Comparison of ENCODE assay signal across 10 cellular contexts in the genomic region with DNA sequence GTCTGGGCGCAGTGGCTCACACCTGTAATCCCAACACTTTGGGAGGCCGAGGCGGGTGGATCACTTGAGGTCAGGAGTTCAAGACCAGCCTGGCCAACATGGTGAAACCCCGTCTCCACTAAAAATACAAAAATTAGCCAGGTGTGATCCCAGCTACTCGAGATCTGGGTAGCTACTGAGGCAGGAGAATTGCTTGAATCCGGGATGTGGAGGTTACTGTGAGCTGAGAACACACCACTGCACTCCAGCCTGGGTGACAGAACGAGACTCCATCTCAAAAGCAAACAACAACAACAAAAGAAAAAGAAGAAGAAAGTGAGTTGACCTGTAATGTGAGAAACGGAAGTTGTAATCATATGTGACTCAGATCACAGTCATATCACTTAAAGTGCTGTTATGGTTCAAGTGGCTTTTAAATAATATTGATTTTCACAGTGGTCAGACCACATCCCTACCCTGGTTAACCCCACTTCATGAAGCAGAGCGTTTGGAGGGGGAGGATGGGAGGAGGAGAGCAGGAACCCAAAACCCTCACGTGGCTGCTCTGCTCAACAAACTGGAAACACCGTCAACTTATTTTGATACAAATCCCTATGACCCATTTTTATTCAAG. TPM values are rescaled to one million over a fixed set of nuclear protein-coding genes. Genes with fewer than 3 reads are reported as not detected.
A peak's percentile ranks its signal among the peaks of the same experiment; 100 is the strongest.
DNase-seq lines count a peak whose midpoint lies in the region; ATAC-seq, FAIRE-seq and TF ChIP-seq lines count a peak whose summit lies in the region.
"Not testable (repeated sequence)": the region's sequence is repeated elsewhere in the genome, so short reads cannot be mapped to it uniquely, and the experiment has no call there.
"Had no signal": no experiment of that assay in that cellular context is flagged by ENCODE, and none has a peak within 500 bp of the region (broad histone marks: within the 10 kb centered on the region; RNA-seq: fewer than 3 reads in every experiment).

No MANE protein-coding gene starts in this region.

- peak; percentile 24 for FAIRE-seq in GM12892 (lab: Jason Lieb, UNC)

- not testable (repeated sequence) for H3K9me3 ChIP-seq in upper lobe of right lung

- H3K4me3 ChIP-seq in choroid plexus epithelial cell (ENCODE audit: low read depth, low read length); upper lobe of right lung: not testable (repeated sequence)

- DNase-seq in GM12892 (ENCODE audit: insufficient read length); upper lobe of right lung: not testable (repeated sequence)
- peak; percentile 75 for DNase-seq in NCI-H128 (lab: John Stamatoyannopoulos, UW; ENCODE audit: unreplicated experiment)
- DNase-seq in SIG-M5 treated with dmso at 0.1 percent for 504 hours (lab: John Stamatoyannopoulos, UW; ENCODE audit: unreplicated experiment), result peak; percentile 74
- peak; percentile 31 for DNase-seq in activated CD8-positive, alpha-beta memory T cell treated with anti-CD3 and anti-CD28 coated beads, Interleukin-2, amount 50 U/mL, for 24 hours (ENCODE audit: extremely low read depth)
- DNase-seq in choroid plexus epithelial cell (ENCODE audit: low read depth), result peak; percentile 43
- peak; percentile 91 for DNase-seq in renal cortical epithelial cell (ENCODE audit: low read depth)

- not testable (repeated sequence) for H3K4me1 ChIP-seq in upper lobe of right lung

- ATAC-seq in HG02678 (IDR thresholded peaks at IDR 0.05; ENCODE audit: unreplicated experiment) (peak; percentile 54), upper lobe of right lung (peak; percentile 62)

- TF ChIP-seq CTCF in choroid plexus epithelial cell (conservative IDR thresholded peaks at IDR 0.05; ENCODE audit: low read depth, low read length); upper lobe of right lung (IDR thresholded peaks at IDR 0.05): not testable (repeated sequence)

- intact Hi-C loops in upper lobe of right lung (cut with DNase I), result not testable (repeated sequence)

- not testable (repeated sequence) for H3K36me3 ChIP-seq in upper lobe of right lung

- peaks cover 20% of the 10 kb centered on the region for H3K27me3 ChIP-seq in upper lobe of right lung

- TF ChIP-seq POLR2A in GM12892 (IDR thresholded peaks at IDR 0.05; ENCODE audit: low read depth, low read length), result not testable (repeated sequence)

- not testable (repeated sequence) for H3K27ac ChIP-seq in upper lobe of right lung

RNA-seq across cellular contexts. Expression of a gene that starts 33.2 kb away (rescaled TPM):
- polyA plus RNA-seq in GM12892 (2012; ENCODE audit: missing spikeins), result not detected
- total RNA-seq in renal cortical epithelial cell, result 3.8 TPM in 1 of 2 replicates, not detected in the other
- total RNA-seq in upper lobe of right lung, result not detected
- total RNA-seq: osteocyte, thyroid gland had no signal

RNA-seq across cellular contexts. Expression of a gene that starts 34.1 kb away (rescaled TPM):
- polyA plus RNA-seq in GM12892 (2012; ENCODE audit: missing spikeins), result not detected
- total RNA-seq in renal cortical epithelial cell (1.1 TPM in 1 of 2 replicates, not detected in the other), upper lobe of right lung (63.1 TPM)

Comparison
In these comparisons a context has a peak if more than half of its experiments do, and no peak if none do; other contexts are left out.
1. RNA of a gene that starts 34.1 kb away (total RNA-seq): 63.1 TPM in upper lobe of right lung (single experiment); 1.1 TPM in renal cortical epithelial cell; every median in the first group is over 10 times any median in the second.